In genomic region chr18:46001892-46002291, GRCh38 we compare ENCODE assay signal across 2 cellular contexts.
TF ChIP-seq lines count a peak whose summit lies in the region.

No MANE protein-coding gene starts in this region.

TF ChIP-seq in HepG2, 621 proteins besides CTCF, POLR2A, EP300 and RAD21:
- TF ChIP-seq ZNF317 (CRISPR knock-in tag; IDR thresholded peaks at IDR 0.05), result peak; percentile 91
- TF ChIP-seq FOXA3 (CRISPR knock-in tag; IDR thresholded peaks at IDR 0.05), result no peak

TF ChIP-seq in GM12878, 131 proteins besides CTCF, POLR2A, EP300 and RAD21:
- peak; percentile 63; the same call in 1 of the 2 replicates for TF ChIP-seq CBX5 (IDR thresholded peaks at IDR 0.05; ENCODE audit: low read depth)
- TF ChIP-seq MTA2 (IDR thresholded peaks at IDR 0.05; ENCODE audit: low read depth), result no peak
